19 cellular contexts compared by ENCODE assay signal in the genomic region with DNA sequence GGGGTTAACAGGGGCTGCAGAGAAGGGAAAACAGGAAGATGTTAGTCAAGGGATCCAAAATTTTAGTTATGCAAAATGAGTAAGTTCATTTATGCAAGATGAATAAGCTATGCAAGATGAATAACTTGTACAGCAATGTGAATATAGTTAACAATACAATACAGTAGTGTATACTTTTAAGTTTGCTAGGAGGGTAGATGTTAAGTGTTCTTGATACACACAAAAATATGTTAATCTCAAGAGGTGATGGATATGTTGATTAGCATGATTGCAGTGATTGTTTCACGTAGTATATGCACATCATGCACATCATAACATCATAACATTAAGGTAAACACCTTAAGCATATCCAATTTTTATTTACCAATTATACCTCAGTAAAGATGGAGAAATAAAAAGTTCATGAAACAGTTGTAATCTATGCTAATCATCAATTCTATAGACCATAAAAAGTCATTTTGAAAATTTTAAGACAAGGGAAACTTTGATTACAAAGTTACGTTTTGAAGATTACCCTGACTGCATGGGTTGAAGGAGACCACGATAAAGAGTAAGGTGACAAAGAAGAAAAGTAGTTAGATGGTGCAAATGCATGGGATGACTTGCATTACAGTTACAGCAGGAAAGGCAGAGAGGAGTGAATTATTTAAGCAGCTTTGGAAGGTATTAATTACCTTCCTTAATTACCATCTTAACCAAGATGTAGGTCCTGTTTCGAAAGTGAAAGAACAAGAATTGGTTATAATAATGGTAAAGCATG. TPM values are rescaled to one million over a fixed set of nuclear protein-coding genes. Genes with fewer than 3 reads are reported as not detected.
DNase-seq lines count a peak whose midpoint lies in the region; ATAC-seq and TF ChIP-seq lines count a peak whose summit lies in the region.
"Had no signal": no experiment of that assay in that cellular context is flagged by ENCODE, and none has a peak within 500 bp of the region (broad histone marks: within the 10 kb centered on the region; RNA-seq: fewer than 3 reads in every experiment).

No MANE protein-coding gene starts in this region.

- no peaks in the 10 kb centered on the region for H3K27me3 ChIP-seq in CD4-positive, alpha-beta memory T cell (ENCODE audit: insufficient read depth, low read length)
- H3K27me3 ChIP-seq in upper lobe of left lung: no peaks in the 10 kb centered on the region
- H3K27me3 ChIP-seq: BLaER1 treated with 17β-estradiol and CSF1 and Interleukin-3, amounts not matched to agents 10 nM and 100 nM had no signal

- intact Hi-C loops in activated CD4-positive, alpha-beta T cell treated with anti-CD3 and anti-CD28 coated beads for 36 hours (cut with DNase I, micrococcal nuclease): no loop called here
- intact Hi-C loops in CD4-positive, alpha-beta memory T cell (cut with micrococcal nuclease): no loop called here

- H3K27ac Mint-ChIP-seq in activated CD4-positive, alpha-beta T cell treated with anti-CD3 and anti-CD28 coated beads for 36 hours: no peak overlapping the region
- peak overlapping the region in 6 of 7 donors; percentile 9 to 88 (median 76) for H3K27ac Mint-ChIP-seq in CD4-positive, alpha-beta memory T cell
- H3K27ac Mint-ChIP-seq in T-cell: peak overlapping the region; percentile 30 to 43
- peak overlapping the region; percentile 6 to 69 for H3K27ac Mint-ChIP-seq in effector memory CD8-positive, alpha-beta T cell
- H3K27ac Mint-ChIP-seq: GM23338 had no signal

- TF ChIP-seq POLR2A in upper lobe of left lung (IDR thresholded peaks at IDR 0.05): no peak

- no peaks in the 10 kb centered on the region for H3K9me3 ChIP-seq in CD4-positive, alpha-beta memory T cell (ENCODE audit: control insufficient read depth in 1 of 2, low read length in 2 of 2)
- no peaks in the 10 kb centered on the region for H3K9me3 ChIP-seq in upper lobe of left lung
- H3K9me3 ChIP-seq: BLaER1 treated with 17β-estradiol and CSF1 and Interleukin-3, amounts not matched to agents 10 nM and 100 nM had no signal

- no peak for TF ChIP-seq CTCF in upper lobe of left lung (IDR thresholded peaks at IDR 0.05)

- peak overlapping the region; percentile 22 to 37 for H3K4me3 ChIP-seq in CD4-positive, alpha-beta memory T cell (ENCODE audit: low read length in 2 of 2)
- no peak overlapping the region for H3K4me3 ChIP-seq in upper lobe of left lung
- H3K4me3 ChIP-seq: BLaER1 treated with 17β-estradiol and CSF1 and Interleukin-3, amounts not matched to agents 10 nM and 100 nM; GM23338 had no signal

- no peak overlapping the region for H3K27ac ChIP-seq in CD4-positive, alpha-beta memory T cell (ENCODE audit: low read depth, low read length)
- H3K27ac ChIP-seq in upper lobe of left lung: no peak overlapping the region
- H3K27ac ChIP-seq: BLaER1 treated with 17β-estradiol and CSF1 and Interleukin-3, amounts not matched to agents 10 nM and 100 nM had no signal

- POLR2A ChIA-PET in activated CD4-positive, alpha-beta T cell treated with anti-CD3 and anti-CD28 coated beads for 36 hours (lab: Charles Lee): no interaction called here
- POLR2A ChIA-PET in CD4-positive, alpha-beta memory T cell (lab: Charles Lee; ENCODE audit: partially characterized antibody): no interaction called here
- POLR2A ChIA-PET in T-cell (lab: Charles Lee): no interaction called here

- peak; percentile 73 for ATAC-seq in activated CD4-positive, alpha-beta T cell treated with anti-CD3 and anti-CD28 coated beads for 36 hours
- no peak for ATAC-seq in T-cell (replicated peaks in 1 of 4)
- ATAC-seq in effector memory CD8-positive, alpha-beta T cell (replicated peaks): peak; percentile 32
- no peak for ATAC-seq in upper lobe of left lung (ENCODE audit: low FRiP score in 2 of 2)
- ATAC-seq: GM23338, PC-3 had no signal

- CTCF ChIA-PET in activated CD4-positive, alpha-beta T cell treated with anti-CD3 and anti-CD28 coated beads for 36 hours (lab: Charles Lee): no interaction called here
- CTCF ChIA-PET in CD4-positive, alpha-beta memory T cell (lab: Charles Lee; ENCODE audit: partially characterized antibody): interaction anchor here (0.6 to 0.7 kb wide), 2 partner anchors 57 to 209 kb away, joined by 4 read pairs; no protein-coding TSS in a partner anchor
- CTCF ChIA-PET in T-cell (lab: Charles Lee): no interaction called here

- peaks cover 9% of the 10 kb centered on the region for H3K4me1 Mint-ChIP-seq in activated CD4-positive, alpha-beta T cell treated with anti-CD3 and anti-CD28 coated beads for 36 hours
- H3K4me1 Mint-ChIP-seq in CD4-positive, alpha-beta memory T cell: peaks cover 14 to 22% (median 18%) of the 10 kb centered on the region in 4 donors
- H3K4me1 Mint-ChIP-seq in T-cell: peaks cover 17 to 20% (median 19%) of the 10 kb centered on the region in 3 donors
- peaks cover 17 to 22% of the 10 kb centered on the region in 2 donors for H3K4me1 Mint-ChIP-seq in effector memory CD8-positive, alpha-beta T cell (ENCODE audit: low read depth in 2 of 2)
- H3K4me1 Mint-ChIP-seq: GM23338 had no signal

- DNase-seq in activated CD4-positive, alpha-beta T cell treated with anti-CD3 and anti-CD28 coated beads for 36 hours: no peak
- no peak for DNase-seq in activated CD4-positive, alpha-beta T cell treated with anti-CD3 and anti-CD28 coated beads for 4 hours
- peak in 1 of 5 donors; percentile 4 for DNase-seq in CD4-positive, alpha-beta memory T cell
- DNase-seq in T-cell (no peak), upper lobe of left lung (no peak), cerebellum (ENCODE audit: low spot score) (no peak)
- DNase-seq in effector memory CD8-positive, alpha-beta T cell: no peak
- no peak for DNase-seq in central memory CD4-positive, alpha-beta T cell
- DNase-seq: 8988T, Calu3, DMS79 treated with DMSO at 0.1 percent for 48 hours, IMR-90, Kasumi-1, NCI-H1105 treated with DMSO at 0.1 percent for 48 hours, NCI-H187, NCI-H446, PC-3 had no signal

- peak overlapping the region; percentile 43 for H3K4me3 Mint-ChIP-seq in activated CD4-positive, alpha-beta T cell treated with anti-CD3 and anti-CD28 coated beads for 36 hours
- peak overlapping the region; percentile 79 to 90 (median 84) for H3K4me3 Mint-ChIP-seq in CD4-positive, alpha-beta memory T cell
- peak overlapping the region; percentile 3 to 77 (median 63) for H3K4me3 Mint-ChIP-seq in T-cell
- H3K4me3 Mint-ChIP-seq in effector memory CD8-positive, alpha-beta T cell: peak overlapping the region; percentile 45 to 72
- H3K4me3 Mint-ChIP-seq: GM23338 had no signal

- H3K36me3 Mint-ChIP-seq in activated CD4-positive, alpha-beta T cell treated with anti-CD3 and anti-CD28 coated beads for 36 hours (ENCODE audit: low read depth): peaks cover 24% of the 10 kb centered on the region
- H3K36me3 Mint-ChIP-seq in CD4-positive, alpha-beta memory T cell: peaks cover 20 to 23% of the 10 kb centered on the region in 2 donors
- peaks cover 38% of the 10 kb centered on the region for H3K36me3 Mint-ChIP-seq in T-cell
- peaks cover 3% of the 10 kb centered on the region for H3K36me3 Mint-ChIP-seq in effector memory CD8-positive, alpha-beta T cell (ENCODE audit: insufficient read depth)

- no peaks in the 10 kb centered on the region for H3K27me3 Mint-ChIP-seq in activated CD4-positive, alpha-beta T cell treated with anti-CD3 and anti-CD28 coated beads for 36 hours
- no peaks in the 10 kb centered on the region for H3K27me3 Mint-ChIP-seq in CD4-positive, alpha-beta memory T cell
- no peaks in the 10 kb centered on the region for H3K27me3 Mint-ChIP-seq in T-cell
- H3K27me3 Mint-ChIP-seq in effector memory CD8-positive, alpha-beta T cell: no peaks in the 10 kb centered on the region

- H3K4me1 ChIP-seq in CD4-positive, alpha-beta memory T cell (ENCODE audit: insufficient read depth, low read length): peaks cover 5% of the 10 kb centered on the region
- no peaks in the 10 kb centered on the region for H3K4me1 ChIP-seq in upper lobe of left lung
- H3K4me1 ChIP-seq: BLaER1 treated with 17β-estradiol and CSF1 and Interleukin-3, amounts not matched to agents 10 nM and 100 nM had no signal

- H3K9me3 Mint-ChIP-seq in activated CD4-positive, alpha-beta T cell treated with anti-CD3 and anti-CD28 coated beads for 36 hours (ENCODE audit: low read depth): no peaks in the 10 kb centered on the region
- no peaks in the 10 kb centered on the region for H3K9me3 Mint-ChIP-seq in CD4-positive, alpha-beta memory T cell
- no peaks in the 10 kb centered on the region for H3K9me3 Mint-ChIP-seq in T-cell
- no peaks in the 10 kb centered on the region for H3K9me3 Mint-ChIP-seq in effector memory CD8-positive, alpha-beta T cell
- H3K9me3 Mint-ChIP-seq: GM23338 had no signal

- H3K36me3 ChIP-seq in CD4-positive, alpha-beta memory T cell (ENCODE audit: insufficient read depth, low read length): no peaks in the 10 kb centered on the region
- peaks cover 0 to 22% (median 0%) of the 10 kb centered on the region in 4 donors for H3K36me3 ChIP-seq in upper lobe of left lung

- no peak for TF ChIP-seq EP300 in upper lobe of left lung (IDR thresholded peaks at IDR 0.05)

- 83% methylated on average over 4 of the region's 4 CpGs for WGBS in upper lobe of left lung, 2 donors

RNA-seq across cellular contexts. Expression of a gene that starts 31.4 kb away (rescaled TPM):
- 1 to 10 TPM; 3.9 to 4.7 TPM for total RNA-seq in activated CD4-positive, alpha-beta T cell treated with anti-CD3 and anti-CD28 coated beads for 36 hours
- 1 to 10 TPM; 5.1 to 6.7 TPM for total RNA-seq in CD4-positive, alpha-beta memory T cell
- 1 to 10 TPM; 7.8 TPM for polyA plus RNA-seq in CD4-positive, alpha-beta memory T cell
- total RNA-seq in T-cell (1 to 10 TPM; 6.0 to 9.5 (median 7.0) TPM), upper lobe of left lung (10 to 100 TPM; 24.3 to 93.0 (median 51.7) TPM), cerebellum (19.0 TPM)

Comparison
In these comparisons a context has a peak if more than half of its experiments do, and no peak if none do; other contexts are left out.
1. ATAC-seq: peak in activated CD4-positive, alpha-beta T cell treated with anti-CD3 and anti-CD28 coated beads for 36 hours (single experiment) and effector memory CD8-positive, alpha-beta T cell (single experiment); none in T-cell (0 of 4) and upper lobe of left lung (0 of 2).
2. H3K4me3 ChIP-seq: peak in CD4-positive, alpha-beta memory T cell (2 of 2); none in upper lobe of left lung (0 of 4).
3. Peak in every context shown above with its lines, with median percentiles within 50 percentile points of each other: H3K4me3 Mint-ChIP-seq.